ENCODE assay signal across 8 cellular contexts in genomic region chr2:61018319-61018750, GRCh38. TPM values are rescaled to one million over a fixed set of nuclear protein-coding genes. Genes with fewer than 3 reads are reported as not detected.
A peak's percentile ranks its signal among the peaks of the same experiment; 100 is the strongest.
DNase-seq lines count a peak whose midpoint lies in the region; ATAC-seq and TF ChIP-seq lines count a peak whose summit lies in the region.

No MANE protein-coding gene starts in this region.

- no peak for ATAC-seq in memory B cell (ENCODE audit: low read depth)
- no peak for ATAC-seq in GM19395 (IDR thresholded peaks at IDR 0.05; ENCODE audit: unreplicated experiment)
- ATAC-seq in HG03135 (IDR thresholded peaks at IDR 0.05; ENCODE audit: unreplicated experiment) = no peak

- peak overlapping the region; percentile 93 for H3K27ac Mint-ChIP-seq in memory B cell

- DNase-seq in GM06990 (ENCODE audit: extremely low read depth, insufficient read length) (no peak), HT-29 (ENCODE audit: low spot score) (peak; percentile 70), astrocyte of the cerebellum (ENCODE audit: low read depth) (peak; percentile 5), memory B cell (ENCODE audit: low spot score in 2 of 2) (no peak)
- DNase-seq in stimulated activated CD4-positive, alpha-beta T cell treated with anti-CD3 and anti-CD28 coated beads, Interleukin-4, amount 100 ng/mL, for 1 hour = no peak
- no peak for DNase-seq in NK-92 treated with Interleukin-12 subunit alpha and Interleukin-12 subunit beta, amount 100 ng/mL, for 24 hours (lab: John Stamatoyannopoulos, UW)

- H3K4me1 Mint-ChIP-seq in memory B cell = peaks cover 12% of the 10 kb centered on the region

- peaks cover 8% of the 10 kb centered on the region for H3K36me3 Mint-ChIP-seq in memory B cell

- no peaks in the 10 kb centered on the region for H3K27me3 Mint-ChIP-seq in memory B cell

- no peaks in the 10 kb centered on the region for H3K27me3 ChIP-seq in GM06990 (replicated peaks; ENCODE audit: control insufficient read depth, insufficient read depth, low read length)

- peak overlapping the region; percentile 100 for H3K4me3 Mint-ChIP-seq in memory B cell

- TF ChIP-seq CTCF in GM06990 (IDR thresholded peaks at IDR 0.05; ENCODE audit: insufficient read depth, low read length, poor library complexity, severe bottlenecking) (no peak), astrocyte of the cerebellum (IDR thresholded peaks at IDR 0.05; ENCODE audit: low read depth, low read length, missing control alignments) (no peak)

- in situ Hi-C loops in astrocyte of the cerebellum (cut with HindIII; ENCODE audit: low sequenced_read_pairs) = loop anchor here (25.0 kb wide), 1 partner anchor 256 kb away; the partner anchor contains the start of gene PAPOLG

- H3K9me3 Mint-ChIP-seq in memory B cell = no peaks in the 10 kb centered on the region

- H3K36me3 ChIP-seq in GM06990 (ENCODE audit: control insufficient read depth, insufficient read depth, low read length) = peaks cover 6% of the 10 kb centered on the region

- H3K4me3 ChIP-seq in GM06990 (replicated peaks; ENCODE audit: low read depth, low read length) (peak overlapping the region; percentile 80), astrocyte of the cerebellum (ENCODE audit: low read depth, low read length) (peak overlapping the region; percentile 86)

RNA-seq across cellular contexts. Expression of gene PUS10, which starts 0.3 kb away (rescaled TPM):
- total RNA-seq in HT-29 (2014; rRNA removed; shearing (Covaris generic)) = 1.3 and 2.2 TPM in 2 replicates

RNA-seq across cellular contexts. Expression of gene PEX13, which starts 0.8 kb away (rescaled TPM):
- total RNA-seq in HT-29 (2014; rRNA removed; shearing (Covaris generic)) = 19.8 and 22.5 TPM in 2 replicates

RNA-seq across cellular contexts. Expression of gene SANBR, which starts 47.3 kb away (rescaled TPM):
- total RNA-seq in HT-29 (2014; rRNA removed; shearing (Covaris generic)) = 3.3 and 8.9 TPM in 2 replicates

Comparison
In these comparisons a context has a peak if more than half of its experiments do, and no peak if none do; other contexts are left out.
1. DNase-seq: peak in HT-29 (single experiment) and astrocyte of the cerebellum (single experiment); none in GM06990 (single experiment), memory B cell (0 of 2), stimulated activated CD4-positive, alpha-beta T cell treated with anti-CD3 and anti-CD28 coated beads, Interleukin-4, amount 100 ng/mL, for 1 hour (single experiment) and NK-92 treated with Interleukin-12 subunit alpha and Interleukin-12 subunit beta, amount 100 ng/mL, for 24 hours (single experiment).